Comparison of ENCODE assay signal across 9 cellular contexts in genomic region chr5:124888050-124888506, GRCh38.
DNase-seq lines count a peak whose midpoint lies in the region; ATAC-seq and TF ChIP-seq lines count a peak whose summit lies in the region.
"Had no signal": no experiment of that assay in that cellular context is flagged by ENCODE, and none has a peak within 500 bp of the region (broad histone marks: within the 10 kb centered on the region; RNA-seq: fewer than 3 reads in every experiment).

No MANE protein-coding gene starts in this region.

- ATAC-seq in HG03025 (IDR thresholded peaks at IDR 0.05; ENCODE audit: low FRiP score, unreplicated experiment) (no peak), GM21367 (IDR thresholded peaks at IDR 0.05; ENCODE audit: unreplicated experiment) (no peak)

- no peaks in the 10 kb centered on the region for H3K27me3 ChIP-seq in OCI-LY1 (ENCODE audit: insufficient read depth, low read length)

- 0 out of 2 replicates have a peak overlapping the region, but pooled peaks have one; percentile 7 for H2AFZ ChIP-seq in OCI-LY1 (ENCODE audit: low read length)

- peak overlapping the region; percentile 37 for H3K9ac ChIP-seq in OCI-LY1 (ENCODE audit: low read length)

- no peaks in the 10 kb centered on the region for H3F3A ChIP-seq in OCI-LY1 (ENCODE audit: insufficient read depth, low read length)

- POLR2A ChIA-PET in GM10248 (lab: Yijun Ruan, JAX), result no interaction called here

- H3K4me1 ChIP-seq in OCI-LY1 (ENCODE audit: insufficient read depth, low read length, severe bottlenecking), result peaks cover 30% of the 10 kb centered on the region

- DNase-seq in HK-2 (ENCODE audit: unreplicated experiment) (peak; percentile 29), glomerular visceral epithelial cell (ENCODE audit: extremely low spot score) (peak; percentile 76), retina (peak; percentile 33), GM10248 (ENCODE audit: extremely low spot score) (no peak), HCEC 1CT (no peak)

- H3K27ac ChIP-seq in OCI-LY1 (ENCODE audit: low read depth, low read length, poor library complexity, severe bottlenecking), result peak overlapping the region; percentile 47

- H3K79me2 ChIP-seq in OCI-LY1 (ENCODE audit: insufficient read depth, low read length), result no peaks in the 10 kb centered on the region

- H3K9me2 ChIP-seq in OCI-LY1 (ENCODE audit: low read depth, low read length), result no peaks in the 10 kb centered on the region

- TF ChIP-seq CTCF in OCI-LY1 (IDR thresholded peaks at IDR 0.05; ENCODE audit: low read length), result peak; percentile 57
- TF ChIP-seq CTCF in GM10248 (IDR thresholded peaks at IDR 0.05; ENCODE audit: control extremely low read depth, extremely low read depth, low read depth, missing control alignments), result no peak

- H3K4me3 ChIP-seq in OCI-LY1 (ENCODE audit: low read depth, low read length, poor library complexity, severe bottlenecking), result peak overlapping the region; percentile 28
- H3K4me3 ChIP-seq: HAP-1 had no signal

- CTCF ChIA-PET in GM10248 (lab: Yijun Ruan, JAX), result interaction anchor here (1.2 to 2.1 kb wide), 2 partner anchors 11 to 24 kb away, joined by 3 to 8 read pairs; no protein-coding TSS in a partner anchor

- H3K4me2 ChIP-seq in OCI-LY1 (ENCODE audit: low read length), result peak overlapping the region; percentile 49

- H3K9me3 ChIP-seq in OCI-LY1 (ENCODE audit: low read length), result peaks cover 6% of the 10 kb centered on the region
- H3K9me3 ChIP-seq: HAP-1 had no signal

- no peaks in the 10 kb centered on the region for H4K20me1 ChIP-seq in OCI-LY1 (ENCODE audit: insufficient read depth, low read length)

- H3K36me3 ChIP-seq in OCI-LY1 (ENCODE audit: insufficient read depth, low read length), result no peaks in the 10 kb centered on the region
- H3K36me3 ChIP-seq: HAP-1 had no signal

Comparison
In these comparisons a context has a peak if more than half of its experiments do, and no peak if none do; other contexts are left out.
1. DNase-seq: peak in HK-2 (single experiment), glomerular visceral epithelial cell (single experiment) and retina (single experiment); none in GM10248 (single experiment) and HCEC 1CT (single experiment).